ENCODE assay signal across 8 cellular contexts in the genomic region with DNA sequence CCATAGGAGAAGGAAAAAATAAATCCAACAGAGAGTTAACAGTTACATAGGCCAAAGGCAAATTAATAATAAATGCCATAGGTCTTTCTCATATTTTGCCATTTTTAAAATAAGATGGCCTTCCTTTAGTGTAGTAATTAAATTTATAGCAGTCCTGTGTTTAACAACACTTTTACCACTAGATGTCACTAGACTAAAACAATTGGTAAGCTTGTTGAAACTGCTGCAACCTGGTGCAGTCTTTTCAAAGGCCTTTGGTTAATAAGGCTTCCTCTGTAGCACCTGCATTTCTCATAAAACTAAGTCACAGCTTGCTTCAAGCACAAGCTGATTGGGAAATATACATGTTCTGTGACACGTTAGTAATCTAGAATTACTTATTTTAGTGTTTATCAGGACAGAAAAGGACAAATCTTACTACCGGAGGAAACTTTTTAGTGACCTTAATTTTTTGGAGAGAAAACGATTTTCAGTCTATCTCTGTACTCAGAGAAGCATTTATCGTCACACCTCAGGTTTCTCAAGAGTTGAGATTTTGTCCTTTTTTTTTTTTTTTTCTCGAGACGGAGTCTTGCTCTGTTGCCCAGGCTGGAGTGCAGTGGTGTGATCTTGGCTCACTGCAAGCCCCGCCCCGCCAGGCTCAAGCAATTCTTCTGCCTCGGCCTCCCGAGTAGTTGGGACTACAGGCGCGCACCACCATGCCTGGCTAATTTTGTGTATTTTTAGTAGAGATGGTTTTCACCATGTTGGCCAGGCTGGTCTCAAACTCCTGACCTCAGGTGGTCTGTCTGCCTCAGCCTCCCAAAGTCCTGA. TPM values are rescaled to one million over a fixed set of nuclear protein-coding genes. Genes with fewer than 3 reads are reported as not detected.
DNase-seq lines count a peak whose midpoint lies in the region; ATAC-seq and TF ChIP-seq lines count a peak whose summit lies in the region.

No MANE protein-coding gene starts in this region.

- TF ChIP-seq CTCF in lung (IDR thresholded peaks at IDR 0.05; ENCODE audit: control extremely low read depth, extremely low read depth) (peak; percentile 80), vagina (IDR thresholded peaks at IDR 0.05) (peak; percentile 52 to 80 (median 69))

- H3K4me1 ChIP-seq in lung (ENCODE audit: control insufficient read depth in 2 of 2, insufficient read depth in 2 of 2, low read length in 2 of 2) (peaks cover 0 to 2% of the 10 kb centered on the region in 2 donors), vagina (peaks cover 6% of the 10 kb centered on the region)

- H3K4me3 ChIP-seq in lung (no peak overlapping the region), vagina (no peak overlapping the region)

- peaks cover 0 to 5% of the 10 kb centered on the region in 2 donors for H3K36me3 ChIP-seq in lung (ENCODE audit: control insufficient read depth in 2 of 2, insufficient read depth in 2 of 2, low read length in 2 of 2)
- H3K36me3 ChIP-seq in vagina: no peaks in the 10 kb centered on the region

- intact Hi-C loops in vagina (cut with DNase I): loop anchor here (10.0 kb wide), 1 partner anchor 328 kb away; no protein-coding TSS in a partner anchor

- in situ Hi-C loops in Caki2 (cut with HindIII; ENCODE audit: low pct_unique_long_range_greater_than_20kb, low sequenced_read_pairs): no loop called here

- 80 to 81% methylated on average over 12 of the region's 12 CpGs for WGBS in lung, 2 donors

- H3K27ac ChIP-seq in lung (ENCODE audit: low read depth in 1 of 2, low read length in 1 of 2): peak overlapping the region in 1 of 2 donors; percentile 22
- no peak overlapping the region for H3K27ac ChIP-seq in vagina

- peak; percentile 55 for DNase-seq in Caki2 (ENCODE audit: low read depth)
- peak; percentile 86 for DNase-seq in NCI-H1092 treated with DMSO at 0.1 percent for 48 hours (lab: John Stamatoyannopoulos, UW)
- peak; percentile 36 for DNase-seq in SHP77 treated with DMSO at 0.1 percent for 48 hours (lab: John Stamatoyannopoulos, UW)
- DNase-seq in dermis blood vessel endothelial cell: peak; percentile 86
- no peak for DNase-seq in lung (ENCODE audit: low spot score)
- DNase-seq in vagina (ENCODE audit: extremely low spot score in 2 of 2): no peak

- H3K9me3 ChIP-seq in lung (ENCODE audit: control insufficient read depth in 2 of 2, insufficient read depth in 1 of 2, low read length in 1 of 2): no peaks in the 10 kb centered on the region
- no peaks in the 10 kb centered on the region for H3K9me3 ChIP-seq in vagina

- H3K27me3 ChIP-seq in lung (ENCODE audit: control insufficient read depth, insufficient read depth) (no peaks in the 10 kb centered on the region), vagina (no peaks in the 10 kb centered on the region)

- ATAC-seq in GM21390 (IDR thresholded peaks at IDR 0.05; ENCODE audit: unreplicated experiment) (peak; percentile 57), lung (ENCODE audit: insufficient read depth, low FRiP score) (peak; percentile 84), HG03045 (IDR thresholded peaks at IDR 0.05; ENCODE audit: unreplicated experiment) (no peak)

- TF ChIP-seq POLR2A in vagina (IDR thresholded peaks at IDR 0.05): no peak

RNA-seq across cellular contexts. Expression of gene BORCS5, which starts 20.0 kb away (rescaled TPM):
- 1.9 and 2.8 TPM in 2 replicates for total RNA-seq in Caki2 (2014; rRNA removed; shearing (Covaris generic); ENCODE audit: low replicate concordance)
- total RNA-seq in dermis blood vessel endothelial cell (2.9 and 7.6 TPM in 2 replicates), lung (10 to 100 TPM; 12.6 to 26.8 TPM), vagina (17.4 TPM)
- 1 to 10 TPM; 4.7 to 8.1 TPM for polyA plus RNA-seq in lung

RNA-seq across cellular contexts. Expression of gene MANSC1, which starts 26.8 kb away (rescaled TPM):
- 4.6 and 5.1 TPM in 2 replicates for total RNA-seq in Caki2 (2014; rRNA removed; shearing (Covaris generic); ENCODE audit: low replicate concordance)
- total RNA-seq in dermis blood vessel endothelial cell (6.8 and 14.8 TPM in 2 replicates), lung (10 to 100 TPM in 1 of 2 donors, 1 to 10 TPM in 1; 8.0 to 26.7 TPM), vagina (16.2 TPM)
- polyA plus RNA-seq in lung: 10 to 100 TPM; 12.8 to 17.8 TPM

Comparison
In these comparisons a context has a peak if more than half of its experiments do, and no peak if none do; other contexts are left out.
1. DNase-seq: peak in Caki2 (single experiment), NCI-H1092 treated with DMSO at 0.1 percent for 48 hours (single experiment), SHP77 treated with DMSO at 0.1 percent for 48 hours (single experiment) and dermis blood vessel endothelial cell (single experiment); none in lung (single experiment) and vagina (0 of 2).